ENCODE assay signal across 1 cellular context in the genomic region with DNA sequence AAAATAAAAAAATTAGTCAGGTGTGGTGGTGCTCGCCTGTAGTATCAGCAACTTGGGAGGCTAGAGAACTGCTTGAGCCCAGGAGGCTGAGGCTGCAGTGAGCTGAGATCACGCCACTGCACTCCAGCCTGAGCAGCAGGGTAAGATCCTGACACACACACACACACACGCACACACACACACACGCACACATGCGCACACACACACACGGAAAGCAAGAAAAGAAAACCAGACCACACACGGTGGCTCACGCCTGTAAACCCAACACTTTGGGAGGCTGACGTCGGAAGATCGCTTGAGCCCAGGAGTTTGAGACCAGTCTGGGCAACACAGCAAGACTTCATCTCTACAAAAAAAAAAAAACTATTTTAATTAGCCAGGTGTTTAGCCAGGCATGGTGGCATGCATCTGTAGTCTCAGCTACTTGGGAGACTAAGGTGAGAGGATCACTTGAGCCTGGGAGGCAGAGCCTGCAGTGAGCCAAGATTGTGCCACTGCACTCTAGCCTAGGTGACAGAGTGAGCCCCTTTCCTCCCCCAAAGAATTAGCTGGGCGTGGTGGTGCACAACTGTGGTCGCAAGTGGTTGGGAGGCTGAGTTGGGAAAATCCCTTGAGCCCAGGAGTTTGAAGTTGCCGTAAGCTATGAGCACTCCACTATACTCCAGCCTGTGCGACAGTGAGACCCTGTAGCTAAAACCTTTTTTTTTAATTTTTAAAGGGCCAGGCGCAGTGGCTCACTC.
A peak's percentile ranks its signal among the peaks of the same experiment; 100 is the strongest.
TF ChIP-seq lines count a peak whose summit lies in the region.

No MANE protein-coding gene starts in this region.

TF ChIP-seq in HepG2, 621 proteins besides CTCF, POLR2A, EP300 and RAD21 (continued from another document and continues in another):
- TF ChIP-seq, protein P1, sequence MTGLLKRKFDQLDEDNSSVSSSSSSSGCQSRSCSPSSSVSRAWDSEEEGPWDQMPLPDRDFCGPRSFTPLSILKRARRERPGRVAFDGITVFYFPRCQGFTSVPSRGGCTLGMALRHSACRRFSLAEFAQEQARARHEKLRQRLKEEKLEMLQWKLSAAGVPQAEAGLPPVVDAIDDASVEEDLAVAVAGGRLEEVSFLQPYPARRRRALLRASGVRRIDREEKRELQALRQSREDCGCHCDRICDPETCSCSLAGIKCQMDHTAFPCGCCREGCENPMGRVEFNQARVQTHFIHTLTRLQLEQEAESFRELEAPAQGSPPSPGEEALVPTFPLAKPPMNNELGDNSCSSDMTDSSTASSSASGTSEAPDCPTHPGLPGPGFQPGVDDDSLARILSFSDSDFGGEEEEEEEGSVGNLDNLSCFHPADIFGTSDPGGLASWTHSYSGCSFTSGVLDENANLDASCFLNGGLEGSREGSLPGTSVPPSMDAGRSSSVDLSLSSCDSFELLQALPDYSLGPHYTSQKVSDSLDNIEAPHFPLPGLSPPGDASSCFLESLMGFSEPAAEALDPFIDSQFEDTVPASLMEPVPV (CRISPR knock-in tag; IDR thresholded peaks at IDR 0.05) = no peak
- TF ChIP-seq RBM22 (optimal IDR thresholded peaks at IDR 0.05; ENCODE audit: low read length) = peak; percentile 20
- TF ChIP-seq REXO4 (CRISPR knock-in tag; IDR thresholded peaks at IDR 0.05; ENCODE audit: borderline replicate concordance) = no peak
- TF ChIP-seq BCL6 (CRISPR knock-in tag; IDR thresholded peaks at IDR 0.05) = no peak
- TF ChIP-seq, protein P2, sequence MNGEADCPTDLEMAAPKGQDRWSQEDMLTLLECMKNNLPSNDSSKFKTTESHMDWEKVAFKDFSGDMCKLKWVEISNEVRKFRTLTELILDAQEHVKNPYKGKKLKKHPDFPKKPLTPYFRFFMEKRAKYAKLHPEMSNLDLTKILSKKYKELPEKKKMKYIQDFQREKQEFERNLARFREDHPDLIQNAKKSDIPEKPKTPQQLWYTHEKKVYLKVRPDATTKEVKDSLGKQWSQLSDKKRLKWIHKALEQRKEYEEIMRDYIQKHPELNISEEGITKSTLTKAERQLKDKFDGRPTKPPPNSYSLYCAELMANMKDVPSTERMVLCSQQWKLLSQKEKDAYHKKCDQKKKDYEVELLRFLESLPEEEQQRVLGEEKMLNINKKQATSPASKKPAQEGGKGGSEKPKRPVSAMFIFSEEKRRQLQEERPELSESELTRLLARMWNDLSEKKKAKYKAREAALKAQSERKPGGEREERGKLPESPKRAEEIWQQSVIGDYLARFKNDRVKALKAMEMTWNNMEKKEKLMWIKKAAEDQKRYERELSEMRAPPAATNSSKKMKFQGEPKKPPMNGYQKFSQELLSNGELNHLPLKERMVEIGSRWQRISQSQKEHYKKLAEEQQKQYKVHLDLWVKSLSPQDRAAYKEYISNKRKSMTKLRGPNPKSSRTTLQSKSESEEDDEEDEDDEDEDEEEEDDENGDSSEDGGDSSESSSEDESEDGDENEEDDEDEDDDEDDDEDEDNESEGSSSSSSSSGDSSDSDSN (CRISPR knock-in tag; IDR thresholded peaks at IDR 0.05) = 0 out of 2 replicates have a peak, but pooled peaks have one; percentile 8
- no peak for TF ChIP-seq ZBTB38 (CRISPR knock-in tag; IDR thresholded peaks at IDR 0.05)
- no peak for TF ChIP-seq MED13 (CRISPR knock-in tag; IDR thresholded peaks at IDR 0.05)
- TF ChIP-seq ZNF747 (CRISPR knock-in tag; IDR thresholded peaks at IDR 0.05; ENCODE audit: borderline replicate concordance) = no peak
- no peak for TF ChIP-seq ZNF441 (CRISPR knock-in tag; IDR thresholded peaks at IDR 0.05; ENCODE audit: borderline replicate concordance)
- no peak for TF ChIP-seq ELF4 (CRISPR knock-in tag; IDR thresholded peaks at IDR 0.05; ENCODE audit: borderline replicate concordance)
- TF ChIP-seq, protein P3, sequence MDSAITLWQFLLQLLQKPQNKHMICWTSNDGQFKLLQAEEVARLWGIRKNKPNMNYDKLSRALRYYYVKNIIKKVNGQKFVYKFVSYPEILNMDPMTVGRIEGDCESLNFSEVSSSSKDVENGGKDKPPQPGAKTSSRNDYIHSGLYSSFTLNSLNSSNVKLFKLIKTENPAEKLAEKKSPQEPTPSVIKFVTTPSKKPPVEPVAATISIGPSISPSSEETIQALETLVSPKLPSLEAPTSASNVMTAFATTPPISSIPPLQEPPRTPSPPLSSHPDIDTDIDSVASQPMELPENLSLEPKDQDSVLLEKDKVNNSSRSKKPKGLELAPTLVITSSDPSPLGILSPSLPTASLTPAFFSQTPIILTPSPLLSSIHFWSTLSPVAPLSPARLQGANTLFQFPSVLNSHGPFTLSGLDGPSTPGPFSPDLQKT (CRISPR knock-in tag; IDR thresholded peaks at IDR 0.05; ENCODE audit: borderline replicate concordance) = no peak
- no peak for TF ChIP-seq ZNF180 (CRISPR knock-in tag; IDR thresholded peaks at IDR 0.05; ENCODE audit: borderline replicate concordance, low read depth)
- TF ChIP-seq NCOA2 (CRISPR knock-in tag; IDR thresholded peaks at IDR 0.05) = no peak
- TF ChIP-seq, protein P4, sequence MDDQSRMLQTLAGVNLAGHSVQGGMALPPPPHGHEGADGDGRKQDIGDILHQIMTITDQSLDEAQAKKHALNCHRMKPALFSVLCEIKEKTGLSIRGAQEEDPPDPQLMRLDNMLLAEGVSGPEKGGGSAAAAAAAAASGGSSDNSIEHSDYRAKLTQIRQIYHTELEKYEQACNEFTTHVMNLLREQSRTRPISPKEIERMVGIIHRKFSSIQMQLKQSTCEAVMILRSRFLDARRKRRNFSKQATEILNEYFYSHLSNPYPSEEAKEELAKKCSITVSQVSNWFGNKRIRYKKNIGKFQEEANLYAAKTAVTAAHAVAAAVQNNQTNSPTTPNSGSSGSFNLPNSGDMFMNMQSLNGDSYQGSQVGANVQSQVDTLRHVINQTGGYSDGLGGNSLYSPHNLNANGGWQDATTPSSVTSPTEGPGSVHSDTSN (CRISPR knock-in tag; IDR thresholded peaks at IDR 0.05; ENCODE audit: borderline replicate concordance) = no peak
- TF ChIP-seq, protein P5, sequence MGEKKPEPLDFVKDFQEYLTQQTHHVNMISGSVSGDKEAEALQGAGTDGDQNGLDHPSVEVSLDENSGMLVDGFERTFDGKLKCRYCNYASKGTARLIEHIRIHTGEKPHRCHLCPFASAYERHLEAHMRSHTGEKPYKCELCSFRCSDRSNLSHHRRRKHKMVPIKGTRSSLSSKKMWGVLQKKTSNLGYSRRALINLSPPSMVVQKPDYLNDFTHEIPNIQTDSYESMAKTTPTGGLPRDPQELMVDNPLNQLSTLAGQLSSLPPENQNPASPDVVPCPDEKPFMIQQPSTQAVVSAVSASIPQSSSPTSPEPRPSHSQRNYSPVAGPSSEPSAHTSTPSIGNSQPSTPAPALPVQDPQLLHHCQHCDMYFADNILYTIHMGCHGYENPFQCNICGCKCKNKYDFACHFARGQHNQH (CRISPR knock-in tag; IDR thresholded peaks at IDR 0.05) = no peak
- TF ChIP-seq MIER2 (CRISPR knock-in tag; IDR thresholded peaks at IDR 0.05) = no peak
- TF ChIP-seq BRD4 (CRISPR knock-in tag; IDR thresholded peaks at IDR 0.05) = 0 out of 2 replicates have a peak, but pooled peaks have one; percentile 61
- TF ChIP-seq, protein P6, sequence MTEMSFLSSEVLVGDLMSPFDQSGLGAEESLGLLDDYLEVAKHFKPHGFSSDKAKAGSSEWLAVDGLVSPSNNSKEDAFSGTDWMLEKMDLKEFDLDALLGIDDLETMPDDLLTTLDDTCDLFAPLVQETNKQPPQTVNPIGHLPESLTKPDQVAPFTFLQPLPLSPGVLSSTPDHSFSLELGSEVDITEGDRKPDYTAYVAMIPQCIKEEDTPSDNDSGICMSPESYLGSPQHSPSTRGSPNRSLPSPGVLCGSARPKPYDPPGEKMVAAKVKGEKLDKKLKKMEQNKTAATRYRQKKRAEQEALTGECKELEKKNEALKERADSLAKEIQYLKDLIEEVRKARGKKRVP (CRISPR knock-in tag; IDR thresholded peaks at IDR 0.05) = no peak
- TF ChIP-seq TCF12 (IDR thresholded peaks at IDR 0.05) = no peak
- no peak for TF ChIP-seq TCF12 (CRISPR knock-in tag; IDR thresholded peaks at IDR 0.05)
- no peak for TF ChIP-seq ZNF207 (IDR thresholded peaks at IDR 0.05; ENCODE audit: borderline replicate concordance)
- TF ChIP-seq SP1 (IDR thresholded peaks at IDR 0.05) = no peak
- no peak for TF ChIP-seq SP1 (CRISPR knock-in tag; IDR thresholded peaks at IDR 0.05)
- TF ChIP-seq, protein P7, sequence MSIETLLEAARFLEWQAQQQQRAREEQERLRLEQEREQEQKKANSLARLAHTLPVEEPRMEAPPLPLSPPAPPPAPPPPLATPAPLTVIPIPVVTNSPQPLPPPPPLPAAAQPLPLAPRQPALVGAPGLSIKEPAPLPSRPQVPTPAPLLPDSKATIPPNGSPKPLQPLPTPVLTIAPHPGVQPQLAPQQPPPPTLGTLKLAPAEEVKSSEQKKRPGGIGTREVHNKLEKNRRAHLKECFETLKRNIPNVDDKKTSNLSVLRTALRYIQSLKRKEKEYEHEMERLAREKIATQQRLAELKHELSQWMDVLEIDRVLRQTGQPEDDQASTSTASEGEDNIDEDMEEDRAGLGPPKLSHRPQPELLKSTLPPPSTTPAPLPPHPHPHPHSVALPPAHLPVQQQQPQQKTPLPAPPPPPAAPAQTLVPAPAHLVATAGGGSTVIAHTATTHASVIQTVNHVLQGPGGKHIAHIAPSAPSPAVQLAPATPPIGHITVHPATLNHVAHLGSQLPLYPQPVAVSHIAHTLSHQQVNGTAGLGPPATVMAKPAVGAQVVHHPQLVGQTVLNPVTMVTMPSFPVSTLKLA (IDR thresholded peaks at IDR 0.05) = no peak
- no peak for TF ChIP-seq ZMYM3 (CRISPR knock-in tag; IDR thresholded peaks at IDR 0.05)
- TF ChIP-seq PAX8 (CRISPR knock-in tag; IDR thresholded peaks at IDR 0.05; ENCODE audit: borderline replicate concordance) = no peak
- TF ChIP-seq, protein P8, sequence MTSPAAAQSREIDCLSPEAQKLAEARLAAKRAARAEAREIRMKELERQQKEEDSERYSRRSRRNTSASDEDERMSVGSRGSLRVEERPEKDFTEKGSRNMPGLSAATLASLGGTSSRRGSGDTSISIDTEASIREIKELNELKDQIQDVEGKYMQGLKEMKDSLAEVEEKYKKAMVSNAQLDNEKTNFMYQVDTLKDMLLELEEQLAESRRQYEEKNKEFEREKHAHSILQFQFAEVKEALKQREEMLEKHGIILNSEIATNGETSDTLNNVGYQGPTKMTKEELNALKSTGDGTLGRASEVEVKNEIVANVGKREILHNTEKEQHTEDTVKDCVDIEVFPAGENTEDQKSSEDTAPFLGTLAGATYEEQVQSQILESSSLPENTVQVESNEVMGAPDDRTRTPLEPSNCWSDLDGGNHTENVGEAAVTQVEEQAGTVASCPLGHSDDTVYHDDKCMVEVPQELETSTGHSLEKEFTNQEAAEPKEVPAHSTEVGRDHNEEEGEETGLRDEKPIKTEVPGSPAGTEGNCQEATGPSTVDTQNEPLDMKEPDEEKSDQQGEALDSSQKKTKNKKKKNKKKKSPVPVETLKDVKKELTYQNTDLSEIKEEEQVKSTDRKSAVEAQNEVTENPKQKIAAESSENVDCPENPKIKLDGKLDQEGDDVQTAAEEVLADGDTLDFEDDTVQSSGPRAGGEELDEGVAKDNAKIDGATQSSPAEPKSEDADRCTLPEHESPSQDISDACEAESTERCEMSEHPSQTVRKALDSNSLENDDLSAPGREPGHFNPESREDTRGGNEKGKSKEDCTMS (CRISPR knock-in tag; conservative IDR thresholded peaks at IDR 0.05) = no peak
- TF ChIP-seq, protein P9, sequence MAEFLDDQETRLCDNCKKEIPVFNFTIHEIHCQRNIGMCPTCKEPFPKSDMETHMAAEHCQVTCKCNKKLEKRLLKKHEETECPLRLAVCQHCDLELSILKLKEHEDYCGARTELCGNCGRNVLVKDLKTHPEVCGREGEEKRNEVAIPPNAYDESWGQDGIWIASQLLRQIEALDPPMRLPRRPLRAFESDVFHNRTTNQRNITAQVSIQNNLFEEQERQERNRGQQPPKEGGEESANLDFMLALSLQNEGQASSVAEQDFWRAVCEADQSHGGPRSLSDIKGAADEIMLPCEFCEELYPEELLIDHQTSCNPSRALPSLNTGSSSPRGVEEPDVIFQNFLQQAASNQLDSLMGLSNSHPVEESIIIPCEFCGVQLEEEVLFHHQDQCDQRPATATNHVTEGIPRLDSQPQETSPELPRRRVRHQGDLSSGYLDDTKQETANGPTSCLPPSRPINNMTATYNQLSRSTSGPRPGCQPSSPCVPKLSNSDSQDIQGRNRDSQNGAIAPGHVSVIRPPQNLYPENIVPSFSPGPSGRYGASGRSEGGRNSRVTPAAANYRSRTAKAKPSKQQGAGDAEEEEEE (CRISPR knock-in tag; IDR thresholded peaks at IDR 0.05; ENCODE audit: borderline replicate concordance) = 0 out of 2 replicates have a peak, but pooled peaks have one; percentile 10
- TF ChIP-seq ZNF143 (CRISPR knock-in tag; IDR thresholded peaks at IDR 0.05) = no peak; the same call in 1 of the 2 replicates
- no peak for TF ChIP-seq ZBTB7B (CRISPR knock-in tag; IDR thresholded peaks at IDR 0.05)
- TF ChIP-seq ZNF720 (CRISPR knock-in tag; IDR thresholded peaks at IDR 0.05) = no peak
- 0 out of 2 replicates have a peak, but pooled peaks have one; percentile 33 for TF ChIP-seq NFKB2 (CRISPR knock-in tag; IDR thresholded peaks at IDR 0.05; ENCODE audit: borderline replicate concordance)
- TF ChIP-seq, protein P10, sequence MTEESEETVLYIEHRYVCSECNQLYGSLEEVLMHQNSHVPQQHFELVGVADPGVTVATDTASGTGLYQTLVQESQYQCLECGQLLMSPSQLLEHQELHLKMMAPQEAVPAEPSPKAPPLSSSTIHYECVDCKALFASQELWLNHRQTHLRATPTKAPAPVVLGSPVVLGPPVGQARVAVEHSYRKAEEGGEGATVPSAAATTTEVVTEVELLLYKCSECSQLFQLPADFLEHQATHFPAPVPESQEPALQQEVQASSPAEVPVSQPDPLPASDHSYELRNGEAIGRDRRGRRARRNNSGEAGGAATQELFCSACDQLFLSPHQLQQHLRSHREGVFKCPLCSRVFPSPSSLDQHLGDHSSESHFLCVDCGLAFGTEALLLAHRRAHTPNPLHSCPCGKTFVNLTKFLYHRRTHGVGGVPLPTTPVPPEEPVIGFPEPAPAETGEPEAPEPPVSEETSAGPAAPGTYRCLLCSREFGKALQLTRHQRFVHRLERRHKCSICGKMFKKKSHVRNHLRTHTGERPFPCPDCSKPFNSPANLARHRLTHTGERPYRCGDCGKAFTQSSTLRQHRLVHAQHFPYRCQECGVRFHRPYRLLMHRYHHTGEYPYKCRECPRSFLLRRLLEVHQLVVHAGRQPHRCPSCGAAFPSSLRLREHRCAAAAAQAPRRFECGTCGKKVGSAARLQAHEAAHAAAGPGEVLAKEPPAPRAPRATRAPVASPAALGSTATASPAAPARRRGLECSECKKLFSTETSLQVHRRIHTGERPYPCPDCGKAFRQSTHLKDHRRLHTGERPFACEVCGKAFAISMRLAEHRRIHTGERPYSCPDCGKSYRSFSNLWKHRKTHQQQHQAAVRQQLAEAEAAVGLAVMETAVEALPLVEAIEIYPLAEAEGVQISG (CRISPR knock-in tag; IDR thresholded peaks at IDR 0.05) = no peak
- TF ChIP-seq HNRNPH1 (optimal IDR thresholded peaks at IDR 0.05; ENCODE audit: low read depth, low read length) = no peak
- TF ChIP-seq, protein P11, sequence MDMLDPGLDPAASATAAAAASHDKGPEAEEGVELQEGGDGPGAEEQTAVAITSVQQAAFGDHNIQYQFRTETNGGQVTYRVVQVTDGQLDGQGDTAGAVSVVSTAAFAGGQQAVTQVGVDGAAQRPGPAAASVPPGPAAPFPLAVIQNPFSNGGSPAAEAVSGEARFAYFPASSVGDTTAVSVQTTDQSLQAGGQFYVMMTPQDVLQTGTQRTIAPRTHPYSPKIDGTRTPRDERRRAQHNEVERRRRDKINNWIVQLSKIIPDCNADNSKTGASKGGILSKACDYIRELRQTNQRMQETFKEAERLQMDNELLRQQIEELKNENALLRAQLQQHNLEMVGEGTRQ (IDR thresholded peaks at IDR 0.05; ENCODE audit: low read depth, low read length) = no peak
- TF ChIP-seq, protein P11 (CRISPR knock-in tag; IDR thresholded peaks at IDR 0.05; ENCODE audit: borderline replicate concordance) = no peak
